1 cellular context compared by ENCODE assay signal in the genomic region with DNA sequence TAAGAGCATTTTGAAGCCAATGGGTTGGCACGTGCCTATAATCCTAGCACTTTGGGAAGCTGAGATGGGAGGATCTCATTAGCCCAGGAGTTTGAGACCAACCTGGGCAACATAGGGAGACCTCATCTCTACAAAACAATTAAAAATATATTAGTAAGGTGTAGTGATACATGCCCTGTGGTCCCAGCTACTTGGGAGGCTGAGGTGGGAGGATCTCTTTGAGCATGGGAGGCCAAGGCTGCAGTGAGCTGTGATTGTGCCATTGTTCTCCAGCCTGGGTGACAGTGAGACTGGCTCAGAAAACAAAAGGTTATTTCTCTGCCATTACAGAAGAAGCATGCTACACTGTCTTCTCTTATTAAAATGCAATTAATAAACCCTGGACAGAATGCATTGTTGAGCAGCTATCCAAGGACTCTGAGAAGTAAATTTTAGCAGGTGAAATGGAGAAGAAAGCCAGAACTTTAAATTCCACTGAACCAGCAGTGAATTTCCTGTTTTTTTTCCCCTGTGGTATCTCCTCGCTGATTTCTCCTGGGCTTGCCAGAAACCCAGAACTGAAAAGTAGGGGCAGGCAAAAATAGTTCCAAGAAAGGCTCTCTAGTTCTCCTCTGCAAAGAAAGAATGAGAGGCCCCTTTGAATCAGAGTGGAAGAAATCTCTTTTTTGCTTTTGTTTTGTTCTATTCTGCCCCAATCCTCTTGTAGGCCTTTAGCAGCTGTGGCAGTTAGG.
TF ChIP-seq lines count a peak whose summit lies in the region.

No MANE protein-coding gene starts in this region.

TF ChIP-seq in HepG2, 621 proteins besides CTCF, POLR2A, EP300 and RAD21 (continued from another document):
- TF ChIP-seq LRRFIP1 (CRISPR knock-in tag; conservative IDR thresholded peaks at IDR 0.05) (no peak), ZFP91 (CRISPR knock-in tag; IDR thresholded peaks at IDR 0.05; ENCODE audit: borderline replicate concordance) (no peak), SP140L (CRISPR knock-in tag; IDR thresholded peaks at IDR 0.05; ENCODE audit: borderline replicate concordance) (no peak), SIN3B (IDR thresholded peaks at IDR 0.05; ENCODE audit: low read length) (no peak)
